ENCODE assay signal across 8 cellular contexts in genomic region chr4:39976141-39976944, GRCh38. TPM values are rescaled to one million over a fixed set of nuclear protein-coding genes. Genes with fewer than 3 reads are reported as not detected.
DNase-seq lines count a peak whose midpoint lies in the region; ATAC-seq and TF ChIP-seq lines count a peak whose summit lies in the region.

No MANE protein-coding gene starts in this region.

- peaks cover 20% of the 10 kb centered on the region for H3K4me1 Mint-ChIP-seq in WTC11

- DNase-seq in GM13977 (ENCODE audit: low spot score) (peak; percentile 77), NCI-H2171 treated with DMSO at 0.1 percent for 48 hours (lab: John Stamatoyannopoulos, UW) (peak; percentile 63), WTC11 (ENCODE audit: low spot score) (peak; percentile 84), cardiac fibroblast (ENCODE audit: low read depth in 2 of 2) (peak; percentile 84 to 88), iPS-NIHi7 (ENCODE audit: extremely low spot score) (peak; percentile 73)

- no peaks in the 10 kb centered on the region for H3K27me3 Mint-ChIP-seq in WTC11 (ENCODE audit: low read depth)

- H3K4me3 Mint-ChIP-seq in WTC11, result peak overlapping the region; percentile 81

- TF ChIP-seq CTCF in GM13977 (IDR thresholded peaks at IDR 0.05; ENCODE audit: extremely low read depth, insufficient read depth, missing control alignments) (peak; percentile 78), WTC11 (IDR thresholded peaks at IDR 0.05) (peak; percentile 57), cardiac fibroblast (IDR thresholded peaks at IDR 0.05; ENCODE audit: low read depth, low read length) (peak; percentile 90)

- H3K4me3 ChIP-seq in cardiac fibroblast (replicated peaks in 1 of 2; ENCODE audit: low read depth in 2 of 2, low read length in 2 of 2), result peak overlapping the region; percentile 84 to 86
- peak overlapping the region; percentile 74 to 99 (median 91) for H3K4me3 ChIP-seq in skin epidermis

- in situ Hi-C loops in GM13977 (cut with MboI; ENCODE audit: low pct_unique_long_range_greater_than_20kb, low sequenced_read_pairs, unreplicated experiment), result loop anchor here (10.0 kb wide), 2 partner anchors 282 to 502 kb away; partner anchors contain the start of gene UBE2K

- POLR2A ChIA-PET in WTC11 (lab: Charles Lee), result no interaction called here

- CTCF ChIA-PET in WTC11 (lab: Charles Lee), result interaction anchor here (0.6 kb wide), 2 partner anchors 63 to 140 kb away, joined by 3 to 4 read pairs; no protein-coding TSS in a partner anchor

- peak overlapping the region; percentile 87 to 100 (median 97) for H3K27ac ChIP-seq in skin epidermis

- H3K27ac Mint-ChIP-seq in WTC11, result peak overlapping the region; percentile 93

- peaks cover 28% of the 10 kb centered on the region for H3K36me3 Mint-ChIP-seq in WTC11

- H3K9me3 Mint-ChIP-seq in WTC11, result no peaks in the 10 kb centered on the region

- ATAC-seq in HG03095 (IDR thresholded peaks at IDR 0.05; ENCODE audit: unreplicated experiment), result peak; percentile 42
- ATAC-seq in WTC11, result peak; percentile 61
- no peak for ATAC-seq in GM19324 (IDR thresholded peaks at IDR 0.05; ENCODE audit: low FRiP score, unreplicated experiment)

TF ChIP-seq in WTC11, 78 proteins besides CTCF, POLR2A, EP300 and RAD21:
- TF ChIP-seq, protein P1, sequence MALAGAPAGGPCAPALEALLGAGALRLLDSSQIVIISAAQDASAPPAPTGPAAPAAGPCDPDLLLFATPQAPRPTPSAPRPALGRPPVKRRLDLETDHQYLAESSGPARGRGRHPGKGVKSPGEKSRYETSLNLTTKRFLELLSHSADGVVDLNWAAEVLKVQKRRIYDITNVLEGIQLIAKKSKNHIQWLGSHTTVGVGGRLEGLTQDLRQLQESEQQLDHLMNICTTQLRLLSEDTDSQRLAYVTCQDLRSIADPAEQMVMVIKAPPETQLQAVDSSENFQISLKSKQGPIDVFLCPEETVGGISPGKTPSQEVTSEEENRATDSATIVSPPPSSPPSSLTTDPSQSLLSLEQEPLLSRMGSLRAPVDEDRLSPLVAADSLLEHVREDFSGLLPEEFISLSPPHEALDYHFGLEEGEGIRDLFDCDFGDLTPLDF (CRISPR knock-in tag; IDR thresholded peaks at IDR 0.05), result no peak
- no peak for TF ChIP-seq FOXK1 (CRISPR knock-in tag; IDR thresholded peaks at IDR 0.05)
- TF ChIP-seq ARID4B (CRISPR knock-in tag; IDR thresholded peaks at IDR 0.05; ENCODE audit: borderline replicate concordance), result no peak
- TF ChIP-seq ZNF416 (CRISPR knock-in tag; IDR thresholded peaks at IDR 0.05), result no peak
- TF ChIP-seq, protein P2, sequence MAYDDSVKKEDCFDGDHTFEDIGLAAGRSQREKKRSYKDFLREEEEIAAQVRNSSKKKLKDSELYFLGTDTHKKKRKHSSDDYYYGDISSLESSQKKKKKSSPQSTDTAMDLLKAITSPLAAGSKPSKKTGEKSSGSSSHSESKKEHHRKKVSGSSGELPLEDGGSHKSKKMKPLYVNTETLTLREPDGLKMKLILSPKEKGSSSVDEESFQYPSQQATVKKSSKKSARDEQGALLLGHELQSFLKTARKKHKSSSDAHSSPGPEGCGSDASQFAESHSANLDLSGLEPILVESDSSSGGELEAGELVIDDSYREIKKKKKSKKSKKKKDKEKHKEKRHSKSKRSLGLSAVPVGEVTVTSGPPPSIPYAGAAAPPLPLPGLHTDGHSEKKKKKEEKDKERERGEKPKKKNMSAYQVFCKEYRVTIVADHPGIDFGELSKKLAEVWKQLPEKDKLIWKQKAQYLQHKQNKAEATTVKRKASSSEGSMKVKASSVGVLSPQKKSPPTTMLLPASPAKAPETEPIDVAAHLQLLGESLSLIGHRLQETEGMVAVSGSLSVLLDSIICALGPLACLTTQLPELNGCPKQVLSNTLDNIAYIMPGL (CRISPR knock-in tag; IDR thresholded peaks at IDR 0.05), result peak; percentile 76
- no peak for TF ChIP-seq ZSCAN18 (CRISPR knock-in tag; IDR thresholded peaks at IDR 0.05)
- TF ChIP-seq ZNF317 (CRISPR knock-in tag; IDR thresholded peaks at IDR 0.05; ENCODE audit: borderline replicate concordance, low read depth), result 0 out of 2 replicates have a peak, but pooled peaks have one; percentile 8
- TF ChIP-seq, protein P3, sequence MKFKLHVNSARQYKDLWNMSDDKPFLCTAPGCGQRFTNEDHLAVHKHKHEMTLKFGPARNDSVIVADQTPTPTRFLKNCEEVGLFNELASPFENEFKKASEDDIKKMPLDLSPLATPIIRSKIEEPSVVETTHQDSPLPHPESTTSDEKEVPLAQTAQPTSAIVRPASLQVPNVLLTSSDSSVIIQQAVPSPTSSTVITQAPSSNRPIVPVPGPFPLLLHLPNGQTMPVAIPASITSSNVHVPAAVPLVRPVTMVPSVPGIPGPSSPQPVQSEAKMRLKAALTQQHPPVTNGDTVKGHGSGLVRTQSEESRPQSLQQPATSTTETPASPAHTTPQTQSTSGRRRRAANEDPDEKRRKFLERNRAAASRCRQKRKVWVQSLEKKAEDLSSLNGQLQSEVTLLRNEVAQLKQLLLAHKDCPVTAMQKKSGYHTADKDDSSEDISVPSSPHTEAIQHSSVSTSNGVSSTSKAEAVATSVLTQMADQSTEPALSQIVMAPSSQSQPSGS (CRISPR knock-in tag; IDR thresholded peaks at IDR 0.05; ENCODE audit: borderline replicate concordance, low read depth), result no peak
- TF ChIP-seq SP1 (CRISPR knock-in tag; conservative IDR thresholded peaks at IDR 0.05), result peak; percentile 52; the same call in 1 of the 2 replicates

RNA-seq across cellular contexts. Expression of gene PDS5A, which starts 1.4 kb away (rescaled TPM):
- total RNA-seq in WTC11 (2021), result 61.7 to 64.6 TPM (median 63.0 TPM) in 3 replicates
